In the genomic region with DNA sequence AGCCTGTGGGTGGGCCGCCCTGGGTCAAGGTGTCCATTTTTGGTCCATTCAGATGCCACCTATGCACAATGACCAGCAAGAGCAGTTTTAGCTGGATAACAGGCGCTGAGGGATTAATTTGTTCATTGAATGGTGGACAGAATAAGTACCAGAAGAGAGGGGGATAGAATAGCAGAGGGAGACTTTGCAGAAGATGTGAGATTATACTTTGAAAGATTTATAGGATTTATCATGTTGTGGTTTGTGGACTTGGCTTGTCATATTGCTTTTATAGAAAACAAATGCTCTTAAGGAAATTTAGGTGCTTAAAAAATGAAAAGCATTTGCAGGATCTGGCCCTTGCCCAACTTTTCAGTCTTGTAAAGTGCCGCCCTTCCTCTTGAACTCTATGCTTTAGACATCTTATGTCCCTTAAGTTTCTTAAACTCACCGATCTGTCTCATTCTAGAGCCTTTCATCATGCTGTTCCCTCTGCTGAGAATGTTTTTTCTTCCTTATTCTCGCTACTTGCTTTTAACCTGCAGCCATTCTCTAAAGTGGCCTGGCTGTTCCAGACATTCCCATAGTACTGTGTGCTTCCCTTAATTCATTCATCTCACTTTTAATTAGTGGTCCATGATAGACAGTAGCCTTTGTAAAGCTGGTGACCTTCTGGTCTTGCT, we compare ENCODE assay signal across 14 cellular contexts.
"Had no signal": no experiment of that assay in that cellular context is flagged by ENCODE, and none has a peak within 500 bp of the region (broad histone marks: within the 10 kb centered on the region; RNA-seq: fewer than 3 reads in every experiment).

No MANE protein-coding gene starts in this region.

- H3K27ac Mint-ChIP-seq: activated B cell treated with CpG ODN at 0.5 μM for 24 hours; activated CD4-positive, alpha-beta memory T cell treated with anti-CD3 and anti-CD28 coated beads for 36 hours; activated CD4-positive, alpha-beta T cell treated with anti-CD3 and anti-CD28 coated beads, Interleukin-2, amount 10 ng/mL, durations not matched to agents 7 days and 5 days; activated naive CD4-positive, alpha-beta T cell treated with anti-CD3 and anti-CD28 coated beads, Interleukin-2, amount 10 ng/mL, durations not matched to agents 7 days and 5 days; activated naive CD8-positive, alpha-beta T cell treated with anti-CD3 and anti-CD28 coated beads for 36 hours; activated T-helper 17 cell treated with anti-CD3 and anti-CD28 coated beads, Interleukin-2, amount 50 U/mL, for 72 hours; T-cell had no signal

- H3K4me1 Mint-ChIP-seq: activated B cell treated with CpG ODN at 0.5 μM for 24 hours; activated naive CD4-positive, alpha-beta T cell treated with anti-CD3 and anti-CD28 coated beads, Interleukin-2, amount 10 ng/mL, durations not matched to agents 7 days and 5 days; activated naive CD8-positive, alpha-beta T cell treated with anti-CD3 and anti-CD28 coated beads for 36 hours; activated T-helper 17 cell treated with anti-CD3 and anti-CD28 coated beads, Interleukin-2, amount 50 U/mL, for 72 hours; central memory CD8-positive, alpha-beta T cell; T-cell had no signal

- H3K4me1 ChIP-seq: body of pancreas had no signal

- H3K4me3 ChIP-seq: body of pancreas had no signal

- H3K36me3 Mint-ChIP-seq: activated CD4-positive, alpha-beta memory T cell treated with anti-CD3 and anti-CD28 coated beads for 36 hours; T-cell had no signal

- H3K27me3 ChIP-seq: body of pancreas had no signal

- H3K27me3 Mint-ChIP-seq: activated CD4-positive, alpha-beta memory T cell treated with anti-CD3 and anti-CD28 coated beads for 36 hours; activated CD4-positive, alpha-beta T cell treated with anti-CD3 and anti-CD28 coated beads, Interleukin-2, amount 10 ng/mL, durations not matched to agents 7 days and 5 days; activated naive CD4-positive, alpha-beta T cell treated with anti-CD3 and anti-CD28 coated beads, Interleukin-2, amount 10 ng/mL, durations not matched to agents 7 days and 5 days; activated naive CD8-positive, alpha-beta T cell treated with anti-CD3 and anti-CD28 coated beads for 36 hours; activated T-helper 17 cell treated with anti-CD3 and anti-CD28 coated beads, Interleukin-2, amount 50 U/mL, for 72 hours; central memory CD8-positive, alpha-beta T cell; T-cell had no signal

- H3K27ac ChIP-seq: body of pancreas had no signal

- H3K9me3 ChIP-seq: body of pancreas had no signal

- H3K9me3 Mint-ChIP-seq: activated B cell treated with CpG ODN at 0.5 μM for 24 hours; activated CD4-positive, alpha-beta memory T cell treated with anti-CD3 and anti-CD28 coated beads for 36 hours; activated CD4-positive, alpha-beta T cell treated with anti-CD3 and anti-CD28 coated beads, Interleukin-2, amount 10 ng/mL, durations not matched to agents 7 days and 5 days; activated naive CD4-positive, alpha-beta T cell treated with anti-CD3 and anti-CD28 coated beads, Interleukin-2, amount 10 ng/mL, durations not matched to agents 7 days and 5 days; activated naive CD8-positive, alpha-beta T cell treated with anti-CD3 and anti-CD28 coated beads for 36 hours; activated T-cell treated with anti-CD3 and anti-CD28 coated beads, Interleukin-2, amount 50 U/mL, for 4 hours; activated T-helper 17 cell treated with anti-CD3 and anti-CD28 coated beads, Interleukin-2, amount 50 U/mL, for 72 hours; central memory CD8-positive, alpha-beta T cell; T-cell had no signal

- H3K4me3 Mint-ChIP-seq: activated B cell treated with CpG ODN at 0.5 μM for 24 hours; activated CD4-positive, alpha-beta memory T cell treated with anti-CD3 and anti-CD28 coated beads for 36 hours; activated CD4-positive, alpha-beta T cell treated with anti-CD3 and anti-CD28 coated beads, Interleukin-2, amount 10 ng/mL, durations not matched to agents 7 days and 5 days; activated naive CD4-positive, alpha-beta T cell treated with anti-CD3 and anti-CD28 coated beads, Interleukin-2, amount 10 ng/mL, durations not matched to agents 7 days and 5 days; activated naive CD8-positive, alpha-beta T cell treated with anti-CD3 and anti-CD28 coated beads for 36 hours; activated T-cell treated with anti-CD3 and anti-CD28 coated beads, Interleukin-2, amount 50 U/mL, for 4 hours; activated T-helper 17 cell treated with anti-CD3 and anti-CD28 coated beads, Interleukin-2, amount 50 U/mL, for 72 hours; central memory CD8-positive, alpha-beta T cell; T-cell had no signal

- DNase-seq: activated B cell treated with CpG ODN at 0.5 μM for 24 hours; activated CD4-positive, alpha-beta memory T cell treated with anti-CD3 and anti-CD28 coated beads for 36 hours; activated CD8-positive, alpha-beta memory T cell treated with anti-CD3 and anti-CD28 coated beads for 24 hours; activated gamma-delta T cell treated with Interleukin-2 at 50 U/mL for 16 hours; activated naive CD4-positive, alpha-beta T cell treated with anti-CD3 and anti-CD28 coated beads, Interleukin-2, amount 10 ng/mL, durations not matched to agents 7 days and 5 days; activated naive CD8-positive, alpha-beta T cell treated with anti-CD3 and anti-CD28 coated beads for 36 hours; activated T-cell treated with anti-CD3 and anti-CD28 coated beads, Interleukin-2, amount 50 U/mL, for 4 hours; NCI-H1436 treated with DMSO at 0.1 percent for 48 hours; T1000 had no signal
